Comparison of ENCODE assay signal across 8 cellular contexts in the genomic region with DNA sequence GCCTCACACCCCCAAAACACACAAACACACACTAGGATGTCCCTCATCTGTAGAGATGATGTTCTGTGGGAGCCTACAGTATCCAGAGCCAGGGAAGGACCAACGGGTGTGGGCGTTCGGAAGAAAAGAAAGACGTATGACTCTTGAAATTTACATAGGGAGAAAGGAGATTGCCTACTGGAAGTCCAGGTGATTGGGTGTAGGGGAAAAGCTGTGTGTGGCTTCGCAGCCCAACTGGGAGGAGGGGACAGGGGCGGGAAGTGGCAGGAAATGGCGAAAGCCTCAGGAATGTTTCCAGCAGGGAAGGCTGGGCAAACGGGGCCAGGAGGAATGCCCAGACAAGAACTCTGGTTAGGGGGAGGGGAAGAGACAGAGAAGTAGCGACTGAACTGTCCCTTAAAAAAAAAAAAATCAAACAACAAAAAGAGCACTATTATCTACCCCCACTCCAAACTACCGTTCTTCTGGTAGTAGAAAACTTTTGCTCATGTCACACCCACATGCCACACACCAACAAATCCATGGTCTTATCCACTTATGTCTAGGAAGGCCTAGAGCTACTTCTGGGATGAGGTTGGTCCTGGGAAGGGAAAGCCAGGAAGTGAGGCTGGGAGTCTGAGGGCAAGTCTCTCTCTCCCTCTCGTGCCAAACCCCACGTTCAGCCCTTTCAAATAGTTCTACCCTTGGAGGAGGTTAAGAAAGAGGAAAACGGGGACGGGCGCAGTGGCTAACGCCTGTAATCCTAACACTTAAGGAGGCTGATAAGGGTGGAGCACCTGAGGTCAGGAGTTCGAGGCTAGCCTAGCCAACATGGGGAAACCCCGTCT. TPM values are rescaled to one million over a fixed set of nuclear protein-coding genes. Genes with fewer than 3 reads are reported as not detected.
DNase-seq lines count a peak whose midpoint lies in the region; ATAC-seq and FAIRE-seq lines count a peak whose summit lies in the region.

No MANE protein-coding gene starts in this region.

- in situ Hi-C loops in ACHN (cut with HindIII; ENCODE audit: low pct_ligation_motif_present, low pct_unique_long_range_greater_than_20kb, low sequenced_read_pairs) = no loop called here

- DNase-seq in ACHN (peak; percentile 99), HT-29 (ENCODE audit: low spot score) (peak; percentile 93), adipocyte (ENCODE audit: low read depth) (peak; percentile 92), iPS DF 4.7 (ENCODE audit: extremely low read depth, low spot score) (peak; percentile 96), small intestine (peak; percentile 58), superior temporal gyrus (ENCODE audit: extremely low spot score) (no peak), inferior parietal cortex (ENCODE audit: extremely low spot score) (no peak)

- H3K36me3 ChIP-seq in adipocyte (ENCODE audit: control insufficient read depth, insufficient read depth, low read length, severe bottlenecking) = peaks cover 7% of the 10 kb centered on the region
- peaks cover 0 to 12% of the 10 kb centered on the region in 2 donors for H3K36me3 ChIP-seq in small intestine (ENCODE audit: control insufficient read depth in 2 of 2, insufficient read depth in 2 of 2, low read length in 2 of 2)

- ATAC-seq in HG02678 (IDR thresholded peaks at IDR 0.05; ENCODE audit: unreplicated experiment) = no peak

- H3K4me3 ChIP-seq in adipocyte (ENCODE audit: low read length) = peak overlapping the region; percentile 90
- H3K4me3 ChIP-seq in small intestine (ENCODE audit: low read depth in 1 of 2, low read length in 2 of 2) = peak overlapping the region in 1 of 2 donors; percentile 63

- H3K27me3 ChIP-seq in adipocyte (replicated peaks; ENCODE audit: control insufficient read depth, insufficient read depth, low read length) (no peaks in the 10 kb centered on the region), small intestine (ENCODE audit: control insufficient read depth in 2 of 2, insufficient read depth in 2 of 2, low read length in 2 of 2) (no peaks in the 10 kb centered on the region)

- FAIRE-seq in small intestine (lab: Jason Lieb, UNC) = no peak

- H3K9me3 ChIP-seq in adipocyte (ENCODE audit: control insufficient read depth, low read length) = no peaks in the 10 kb centered on the region
- H3K9me3 ChIP-seq in small intestine (ENCODE audit: control insufficient read depth, low read depth) = no peaks in the 10 kb centered on the region

- H3K4me1 ChIP-seq in adipocyte (ENCODE audit: control insufficient read depth, insufficient read depth, low read length) = peaks cover 57% of the 10 kb centered on the region
- H3K4me1 ChIP-seq in small intestine (ENCODE audit: control insufficient read depth in 2 of 2, insufficient read depth in 1 of 2, low read depth in 1 of 2, low read length in 1 of 2) = peaks cover 7 to 18% of the 10 kb centered on the region in 2 donors

- H3K27ac ChIP-seq in small intestine (ENCODE audit: low read depth in 1 of 2, low read length in 1 of 2) = peak overlapping the region; percentile 95 to 98

- WGBS in small intestine, 3 donors = 10 to 26% (median 21%) methylated on average over 18 of the region's 18 CpGs

- peak overlapping the region; percentile 97 for H3K9ac ChIP-seq in adipocyte (ENCODE audit: low read length)

RNA-seq across cellular contexts. Expression of gene CKS1B, which starts 1.8 kb away (rescaled TPM):
- total RNA-seq in HT-29 (2014; rRNA removed; shearing (Covaris generic)) = 189 and 196 TPM in 2 replicates
- polyA plus RNA-seq in small intestine = 100 to 1,000 TPM in 1 of 3 donors, 10 to 100 TPM in 2; 63.7 to 117 (median 81.3) TPM

RNA-seq across cellular contexts. Expression of gene SHC1, which starts 2.2 kb away (rescaled TPM):
- total RNA-seq in HT-29 (2014; rRNA removed; shearing (Covaris generic)) = 112 and 120 TPM in 2 replicates
- polyA plus RNA-seq in small intestine = 10 to 100 TPM; 59.7 to 84.8 (median 67.8) TPM

RNA-seq across cellular contexts. Expression of gene FLAD1, which starts 10.4 kb away (rescaled TPM):
- 83.1 and 85.5 TPM in 2 replicates for total RNA-seq in HT-29 (2014; rRNA removed; shearing (Covaris generic))
- 10 to 100 TPM; 33.1 to 51.4 (median 35.7) TPM for polyA plus RNA-seq in small intestine

RNA-seq across cellular contexts. Expression of gene PYGO2, which starts 11.1 kb away (rescaled TPM):
- total RNA-seq in HT-29 (2014; rRNA removed; shearing (Covaris generic)) = 36.3 and 43.4 TPM in 2 replicates
- polyA plus RNA-seq in small intestine = 10 to 100 TPM; 22.1 to 27.5 (median 22.2) TPM

RNA-seq across cellular contexts. Expression of gene PBXIP1, which starts 16.8 kb away (rescaled TPM):
- 33.3 and 42.5 TPM in 2 replicates for total RNA-seq in HT-29 (2014; rRNA removed; shearing (Covaris generic))
- 10 to 100 TPM; 31.9 to 40.7 (median 34.9) TPM for polyA plus RNA-seq in small intestine

Comparison
In these comparisons a context has a peak if more than half of its experiments do, and no peak if none do; other contexts are left out.
1. DNase-seq: peak in ACHN (single experiment), HT-29 (single experiment), adipocyte (single experiment), iPS DF 4.7 (single experiment) and small intestine (single experiment); none in superior temporal gyrus (single experiment) and inferior parietal cortex (single experiment).